18 cellular contexts compared by ENCODE assay signal in the genomic region with DNA sequence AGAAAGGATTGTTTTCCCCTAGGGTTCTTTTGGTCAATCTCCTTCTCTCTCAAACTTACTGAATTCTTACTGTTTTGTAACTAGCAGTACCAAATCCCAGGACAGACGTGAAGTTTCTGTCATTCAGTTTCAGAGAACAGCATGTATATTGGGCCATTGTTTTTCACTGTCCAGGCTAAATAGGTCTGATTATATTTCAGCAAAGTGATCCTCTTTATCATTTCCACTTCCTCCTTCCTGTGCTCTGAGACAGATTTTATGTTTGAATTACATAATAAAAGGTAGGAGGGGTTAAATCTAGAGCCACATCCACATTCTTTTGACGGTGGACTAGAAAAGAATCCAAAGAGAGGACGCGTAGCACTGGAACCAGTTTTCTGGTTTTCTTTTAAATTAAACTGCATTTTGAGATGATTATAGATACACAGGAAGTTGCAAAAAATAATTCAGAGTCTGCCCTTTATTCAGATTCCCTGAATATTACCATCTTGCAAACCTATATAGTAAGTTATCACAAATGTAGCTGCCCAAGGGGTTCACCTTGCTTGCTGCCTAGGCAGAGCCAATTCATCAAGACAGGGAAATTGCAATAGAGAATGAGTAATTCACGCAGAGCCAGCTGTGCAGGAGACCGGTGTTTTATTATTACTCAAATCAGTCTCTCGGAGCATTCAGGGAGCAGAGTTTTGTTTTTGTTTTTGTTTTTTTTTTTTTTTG. TPM values are rescaled to one million over a fixed set of nuclear protein-coding genes. Genes with fewer than 3 reads are reported as not detected.
DNase-seq lines count a peak whose midpoint lies in the region; ATAC-seq and TF ChIP-seq lines count a peak whose summit lies in the region.
"Had no signal": no experiment of that assay in that cellular context is flagged by ENCODE, and none has a peak within 500 bp of the region (broad histone marks: within the 10 kb centered on the region; RNA-seq: fewer than 3 reads in every experiment).

No MANE protein-coding gene starts in this region.

- H3K4ac ChIP-seq in trophoblast cell (ENCODE audit: low read depth, low read length), result no peak overlapping the region

- H4K12ac ChIP-seq in trophoblast cell (ENCODE audit: low read depth, low read length), result no peak overlapping the region

- peak overlapping the region; percentile 68 for H2BK5ac ChIP-seq in trophoblast cell (ENCODE audit: low read depth, low read length, poor library complexity)

- H3K4me1 ChIP-seq in trophoblast cell (ENCODE audit: control insufficient read depth in 1 of 2, insufficient read depth in 2 of 2, low read length in 2 of 2), result peaks cover 7 to 9% of the 10 kb centered on the region in 2 experiments
- H3K4me1 ChIP-seq: colonic mucosa, gastrocnemius medialis, left lung, tibial nerve had no signal

- DNase-seq in Right ventricle myocardium inferior (ENCODE audit: missing footprints), result no peak
- DNase-seq in left cardiac atrium, result no peak
- DNase-seq in NOMO-1 treated with dmso at 0.1 percent for 144 hours (lab: John Stamatoyannopoulos, UW; ENCODE audit: unreplicated experiment), result peak; percentile 29
- peak; percentile 29 to 53 for DNase-seq in cardiac fibroblast (ENCODE audit: low read depth in 2 of 2)
- no peak for DNase-seq in trophoblast cell
- no peak for DNase-seq in NCI-H1105 (lab: John Stamatoyannopoulos, UW)
- DNase-seq in iPS-NIHi11 (ENCODE audit: low spot score), result no peak
- DNase-seq: activated gamma-delta T cell; colonic mucosa; DMS53; gastrocnemius medialis; left lung; NCI-H1092; NCI-H524 treated with DMSO at 0.1 percent for 48 hours; stimulated activated naive CD4-positive, alpha-beta T cell treated with Interleukin-2 at 50 U/mL for 16 hours had no signal

- no peak overlapping the region for H2BK120ac ChIP-seq in trophoblast cell (ENCODE audit: insufficient read depth, low read length, poor library complexity)

- H4K91ac ChIP-seq in trophoblast cell (ENCODE audit: low read depth, low read length), result no peak overlapping the region

- H3K79me1 ChIP-seq in trophoblast cell (ENCODE audit: low read length), result no peaks in the 10 kb centered on the region

- intact Hi-C loops in Right ventricle myocardium inferior (cut with DNase I), result loop anchor here (5.0 kb wide), 1 partner anchor 81 kb away; no protein-coding TSS in a partner anchor
- intact Hi-C loops in left cardiac atrium (cut with DNase I), result no loop called here

- H3K9ac ChIP-seq in trophoblast cell (ENCODE audit: low read length), result no peak overlapping the region

- no peaks in the 10 kb centered on the region for H3K79me2 ChIP-seq in trophoblast cell (ENCODE audit: control insufficient read depth, insufficient read depth, low read length, poor library complexity)

- no peak overlapping the region for H3K4me2 ChIP-seq in trophoblast cell (ENCODE audit: low read length)

- no peak overlapping the region for H3K4me3 ChIP-seq in cardiac fibroblast (replicated peaks in 1 of 2; ENCODE audit: low read depth in 2 of 2, low read length in 2 of 2)
- no peak overlapping the region for H3K4me3 ChIP-seq in trophoblast cell (ENCODE audit: low read depth, low read length)
- H3K4me3 ChIP-seq: colonic mucosa, gastrocnemius medialis, left lung, SJSA1, tibial nerve had no signal

- H3K23ac ChIP-seq in trophoblast cell (ENCODE audit: low read length), result no peak overlapping the region

- WGBS in trophoblast cell (ENCODE audit: extremely low coverage, insufficient coverage, insufficient read length), result no CpG with 5 or more reads among the region's 7 CpGs

- no peak overlapping the region for H4K8ac ChIP-seq in trophoblast cell (ENCODE audit: low read depth, low read length)

- no peak overlapping the region for H3K27ac ChIP-seq in trophoblast cell (ENCODE audit: low read depth, low read length)
- H3K27ac ChIP-seq: colonic mucosa, gastrocnemius medialis, left lung, SJSA1, tibial nerve had no signal

- H2AK5ac ChIP-seq in trophoblast cell (ENCODE audit: low read length), result no peak overlapping the region

- H3K9me3 ChIP-seq in trophoblast cell (ENCODE audit: insufficient read depth, low read depth, low read length), result no peaks in the 10 kb centered on the region
- H3K9me3 ChIP-seq: colonic mucosa, gastrocnemius medialis, left lung, tibial nerve had no signal

- H3K14ac ChIP-seq in trophoblast cell (ENCODE audit: low read length), result no peak overlapping the region

- no peak overlapping the region for H3K18ac ChIP-seq in trophoblast cell (ENCODE audit: low read length)

- H2AFZ ChIP-seq in trophoblast cell (ENCODE audit: insufficient read depth, low read length, poor library complexity), result no peak overlapping the region

- H3K36me3 ChIP-seq in trophoblast cell (ENCODE audit: control insufficient read depth in 1 of 2, insufficient read depth in 2 of 2, low read length in 2 of 2), result no peaks in the 10 kb centered on the region
- H3K36me3 ChIP-seq: colonic mucosa, gastrocnemius medialis, left lung, SJSA1, tibial nerve had no signal

- no peak for TF ChIP-seq CTCF in cardiac fibroblast (IDR thresholded peaks at IDR 0.05; ENCODE audit: low read depth, low read length)

- ATAC-seq in Right ventricle myocardium inferior (peak; percentile 32), left cardiac atrium (no peak), HG02763 (IDR thresholded peaks at IDR 0.05; ENCODE audit: unreplicated experiment) (no peak)
- ATAC-seq: gastrocnemius medialis, left lung had no signal

- no peak overlapping the region for H2BK12ac ChIP-seq in trophoblast cell (ENCODE audit: low read length)

- no peaks in the 10 kb centered on the region for H3K27me3 ChIP-seq in trophoblast cell (ENCODE audit: insufficient read depth, low read length)
- H3K27me3 ChIP-seq: colonic mucosa, gastrocnemius medialis, left lung, SJSA1, tibial nerve had no signal

RNA-seq across cellular contexts. Expression of gene AKR1E2, which starts 40.1 kb away (rescaled TPM):
- total RNA-seq in Right ventricle myocardium inferior (5.4 TPM), left cardiac atrium (1 to 10 TPM; 7.5 to 8.4 TPM)
- 0.31 and 0.42 TPM in 2 replicates for polyA plus RNA-seq in trophoblast cell (2013)

Comparison
In these comparisons a context has a peak if more than half of its experiments do, and no peak if none do; other contexts are left out.
1. DNase-seq: peak in NOMO-1 treated with dmso at 0.1 percent for 144 hours (single experiment) and cardiac fibroblast (2 of 2); none in Right ventricle myocardium inferior (single experiment), left cardiac atrium (single experiment), trophoblast cell (0 of 2), NCI-H1105 (single experiment) and iPS-NIHi11 (single experiment).